In the genomic region with DNA sequence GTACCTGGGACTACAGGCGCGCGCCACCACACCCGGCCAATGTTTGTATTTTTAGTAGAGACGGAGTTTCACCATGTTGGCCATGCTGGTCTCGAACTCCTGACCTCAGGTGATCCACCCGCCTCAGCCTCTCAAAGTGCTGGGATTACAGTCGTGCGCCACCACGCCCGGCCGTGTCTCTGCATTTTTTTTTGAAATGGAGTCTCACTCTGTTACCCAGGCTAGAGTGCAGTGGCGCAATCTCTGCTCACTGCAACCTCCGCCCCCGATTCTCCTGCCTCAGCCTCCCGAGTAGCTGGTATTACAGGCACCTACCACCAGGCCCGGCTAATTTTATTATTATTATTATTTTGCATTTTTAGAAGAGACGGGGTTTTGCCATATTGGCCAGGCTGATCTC, we compare ENCODE assay signal across 14 cellular contexts. TPM values are rescaled to one million over a fixed set of nuclear protein-coding genes. Genes with fewer than 3 reads are reported as not detected.
"Had no signal": no experiment of that assay in that cellular context is flagged by ENCODE, and none has a peak within 500 bp of the region (broad histone marks: within the 10 kb centered on the region; RNA-seq: fewer than 3 reads in every experiment).

No MANE protein-coding gene starts in this region.

RNA-seq across cellular contexts. Expression of a gene that starts 47.3 kb away (rescaled TPM):
- total RNA-seq: activated T-helper 1 cell treated with anti-CD3 and anti-CD28 coated beads, Interleukin-12 subunit alpha, Interleukin-12 subunit beta, Interleukin-2, Interleukin-4 antibody, amounts not matched to agents 30 ng/mL and 10 ng/mL and 1 ng/mL, durations not matched to agents 14 hours and 24 hours and 36 hours; activated T-helper 2 cell treated with anti-CD3 and anti-CD28 coated beads, Interferon-gamma antibody, Interleukin-2, Interleukin-4, amounts not matched to agents 10 μg/mL and 5 μg/mL and 100 μg/mL, durations not matched to agents 14 hours and 24 hours and 36 hours; adrenal gland; aorta; ascending aorta; astrocyte; body of pancreas; breast epithelium; bronchial epithelial cell; cardiac muscle cell; cardiac septum; cerebellum; chondrocyte had no signal
- polyA plus RNA-seq: adipose tissue, adrenal gland, aorta had no signal
